9 cellular contexts compared by ENCODE assay signal in the genomic region with DNA sequence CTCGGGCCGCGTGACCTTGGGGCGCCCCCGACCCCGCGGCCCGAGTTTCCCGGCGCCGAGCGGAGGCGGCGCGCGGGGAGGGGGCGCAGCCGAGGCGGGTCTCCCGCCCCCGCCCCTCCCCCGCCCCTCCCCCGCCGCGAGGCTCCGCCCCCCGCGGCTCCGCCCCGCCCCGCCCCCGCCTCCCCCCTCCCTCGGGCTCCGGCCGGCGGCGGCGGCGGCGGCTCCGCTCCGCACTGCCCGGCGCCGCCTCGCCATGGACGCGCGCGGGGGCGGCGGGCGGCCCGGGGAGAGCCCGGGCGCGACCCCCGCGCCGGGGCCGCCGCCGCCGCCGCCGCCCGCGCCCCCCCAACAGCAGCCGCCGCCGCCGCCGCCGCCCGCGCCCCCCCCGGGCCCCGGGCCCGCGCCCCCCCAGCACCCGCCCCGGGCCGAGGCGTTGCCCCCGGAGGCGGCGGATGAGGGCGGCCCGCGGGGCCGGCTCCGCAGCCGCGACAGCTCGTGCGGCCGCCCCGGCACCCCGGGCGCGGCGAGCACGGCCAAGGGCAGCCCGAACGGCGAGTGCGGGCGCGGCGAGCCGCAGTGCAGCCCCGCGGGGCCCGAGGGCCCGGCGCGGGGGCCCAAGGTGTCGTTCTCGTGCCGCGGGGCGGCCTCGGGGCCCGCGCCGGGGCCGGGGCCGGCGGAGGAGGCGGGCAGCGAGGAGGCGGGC. TPM values are rescaled to one million over a fixed set of nuclear protein-coding genes. Genes with fewer than 3 reads are reported as not detected.
A peak's percentile ranks its signal among the peaks of the same experiment; 100 is the strongest.
DNase-seq lines count a peak whose midpoint lies in the region; ATAC-seq, FAIRE-seq and TF ChIP-seq lines count a peak whose summit lies in the region.
"Had no signal": no experiment of that assay in that cellular context is flagged by ENCODE, and none has a peak within 500 bp of the region (broad histone marks: within the 10 kb centered on the region; RNA-seq: fewer than 3 reads in every experiment).

A gene (plus strand): TSS at position 189 of the 703 bp plus-strand sequence. CDS start 65 bp downstream, at position 254.

- intact Hi-C loops in pancreas (cut with DNase I), result no loop called here

- H2AFZ ChIP-seq in osteoblast (ENCODE audit: low read length), result no peak within 1 kb of the TSS

- peak within 1 kb of the TSS; percentile 48 for H3K4me2 ChIP-seq in osteoblast (ENCODE audit: insufficient read depth, low read length)

- WGBS in pancreas, 2 donors, result 0 to 1% methylated on average over 5 to 91 of the region's 132 CpGs

- H3K9me3 Mint-ChIP-seq in effector memory CD8-positive, alpha-beta T cell, result no peaks in the 10 kb centered on the region
- H3K9me3 Mint-ChIP-seq: activated T-cell treated with anti-CD3 and anti-CD28 coated beads, Interleukin-2, amount 50 U/mL, for 4 hours; stimulated activated naive CD8-positive, alpha-beta T cell treated with anti-CD3 and anti-CD28 coated beads, Interleukin-15, Interleukin-2, amounts not matched to agents 100 ng/mL and 50 ng/mL, for 24 hours had no signal

- ATAC-seq in effector memory CD8-positive, alpha-beta T cell (replicated peaks), result peak; percentile 18
- ATAC-seq in GM21825 (IDR thresholded peaks at IDR 0.05; ENCODE audit: unreplicated experiment) (no peak), pancreas (no peak)

- peak within 1 kb of the TSS; percentile 59 for H3K9ac ChIP-seq in NT2/D1 (ENCODE audit: insufficient read length, low read depth)

- H3K79me2 ChIP-seq in osteoblast (ENCODE audit: insufficient read depth, low read length), result no peaks in the 10 kb centered on the region

- peaks cover 57% of the 10 kb centered on the region for H3K27me3 ChIP-seq in NT2/D1 (ENCODE audit: insufficient read depth, insufficient read length)
- H3K27me3 ChIP-seq in osteoblast (ENCODE audit: insufficient read depth, low read length), result peaks cover 23% of the 10 kb centered on the region
- peaks cover 0 to 13% (median 4%) of the 10 kb centered on the region in 4 donors for H3K27me3 ChIP-seq in pancreas

- H3K4me1 ChIP-seq in NT2/D1 (ENCODE audit: insufficient read depth, insufficient read length) (peaks cover 33% of the 10 kb centered on the region), osteoblast (ENCODE audit: insufficient read depth, low read length) (peaks cover 18% of the 10 kb centered on the region), pancreas (peaks cover 0 to 9% (median 3%) of the 10 kb centered on the region in 3 donors)

- peak within 1 kb of the TSS; percentile 59 to 61 for H3K4me3 Mint-ChIP-seq in effector memory CD8-positive, alpha-beta T cell

- H3K4me3 ChIP-seq in NT2/D1 (ENCODE audit: insufficient read length, low read depth), result peak within 1 kb of the TSS; percentile 32
- no peak within 1 kb of the TSS for H3K4me3 ChIP-seq in osteoblast (ENCODE audit: insufficient read depth, low read length)
- peak within 1 kb of the TSS in 1 of 4 donors; percentile 12 for H3K4me3 ChIP-seq in pancreas

- peaks cover 0 to 7% of the 10 kb centered on the region in 2 donors for H3K4me1 Mint-ChIP-seq in effector memory CD8-positive, alpha-beta T cell (ENCODE audit: low read depth in 2 of 2)

- TF ChIP-seq CTCF in osteoblast (IDR thresholded peaks at IDR 0.05; ENCODE audit: extremely low read depth, low read depth, low read length), result no peak
- TF ChIP-seq CTCF in pancreas (IDR thresholded peaks at IDR 0.05), result no peak

- FAIRE-seq in pancreas (lab: Jason Lieb, UNC), result no peak

- DNase-seq in COLO668 (lab: John Stamatoyannopoulos, UW; ENCODE audit: unreplicated experiment), result peak; percentile 26
- DNase-seq in NT2/D1 (ENCODE audit: low read depth, low spot score), result no peak
- DNase-seq in effector memory CD8-positive, alpha-beta T cell, result no peak
- peak; percentile 89 for DNase-seq in osteoblast (ENCODE audit: insufficient read length, low spot score, missing footprints)
- no peak for DNase-seq in pancreas
- no peak for DNase-seq in stimulated activated CD4-positive, alpha-beta T cell treated with anti-CD3 and anti-CD28 coated beads, Interleukin-4, amount 100 ng/mL, for 4 hours
- DNase-seq: activated T-cell treated with anti-CD3 and anti-CD28 coated beads, Interleukin-2, amount 50 U/mL, for 4 hours had no signal

- H3K27ac Mint-ChIP-seq in effector memory CD8-positive, alpha-beta T cell, result no peak within 1 kb of the TSS
- H3K27ac Mint-ChIP-seq: stimulated activated naive CD8-positive, alpha-beta T cell treated with anti-CD3 and anti-CD28 coated beads, Interleukin-15, Interleukin-2, amounts not matched to agents 100 ng/mL and 50 ng/mL, for 24 hours had no signal

- H3K36me3 Mint-ChIP-seq in effector memory CD8-positive, alpha-beta T cell (ENCODE audit: insufficient read depth), result peaks cover 4% of the 10 kb centered on the region

- H3K27me3 Mint-ChIP-seq in effector memory CD8-positive, alpha-beta T cell, result peaks cover 0 to 11% of the 10 kb centered on the region in 2 donors

- no peaks in the 10 kb centered on the region for H3K36me3 ChIP-seq in NT2/D1 (ENCODE audit: insufficient read depth, insufficient read length, low read length)
- H3K36me3 ChIP-seq in osteoblast (ENCODE audit: insufficient read depth, low read length), result no peaks in the 10 kb centered on the region
- no peaks in the 10 kb centered on the region for H3K36me3 ChIP-seq in pancreas

- H3K27ac ChIP-seq in osteoblast (ENCODE audit: low read depth, low read length) (no peak within 1 kb of the TSS), pancreas (no peak within 1 kb of the TSS)

- peaks cover 19% of the 10 kb centered on the region for H4K20me1 ChIP-seq in osteoblast (ENCODE audit: insufficient read depth, low read length)

- H3K9me3 ChIP-seq in NT2/D1 (ENCODE audit: insufficient read depth, low read length) (no peaks in the 10 kb centered on the region), osteoblast (ENCODE audit: low read depth, low read length) (no peaks in the 10 kb centered on the region), pancreas (no peaks in the 10 kb centered on the region)

RNA-seq across cellular contexts. Expression of the gene that starts here (rescaled TPM):
- total RNA-seq in osteoblast (1.2 and 1.4 TPM in 2 replicates), pancreas (under 1 TPM; 0.12 to 0.46 (median 0.18) TPM)
- polyA plus RNA-seq in pancreas, result under 1 TPM; 0.27 to 0.82 TPM

Comparison
In these comparisons a context has a peak if more than half of its experiments do, and no peak if none do; other contexts are left out.
1. DNase-seq: peak in COLO668 (single experiment) and osteoblast (single experiment); none in NT2/D1 (single experiment), effector memory CD8-positive, alpha-beta T cell (0 of 3), pancreas (0 of 6) and stimulated activated CD4-positive, alpha-beta T cell treated with anti-CD3 and anti-CD28 coated beads, Interleukin-4, amount 100 ng/mL, for 4 hours (0 of 2).